ENCODE assay signal across 8 cellular contexts in the genomic region with DNA sequence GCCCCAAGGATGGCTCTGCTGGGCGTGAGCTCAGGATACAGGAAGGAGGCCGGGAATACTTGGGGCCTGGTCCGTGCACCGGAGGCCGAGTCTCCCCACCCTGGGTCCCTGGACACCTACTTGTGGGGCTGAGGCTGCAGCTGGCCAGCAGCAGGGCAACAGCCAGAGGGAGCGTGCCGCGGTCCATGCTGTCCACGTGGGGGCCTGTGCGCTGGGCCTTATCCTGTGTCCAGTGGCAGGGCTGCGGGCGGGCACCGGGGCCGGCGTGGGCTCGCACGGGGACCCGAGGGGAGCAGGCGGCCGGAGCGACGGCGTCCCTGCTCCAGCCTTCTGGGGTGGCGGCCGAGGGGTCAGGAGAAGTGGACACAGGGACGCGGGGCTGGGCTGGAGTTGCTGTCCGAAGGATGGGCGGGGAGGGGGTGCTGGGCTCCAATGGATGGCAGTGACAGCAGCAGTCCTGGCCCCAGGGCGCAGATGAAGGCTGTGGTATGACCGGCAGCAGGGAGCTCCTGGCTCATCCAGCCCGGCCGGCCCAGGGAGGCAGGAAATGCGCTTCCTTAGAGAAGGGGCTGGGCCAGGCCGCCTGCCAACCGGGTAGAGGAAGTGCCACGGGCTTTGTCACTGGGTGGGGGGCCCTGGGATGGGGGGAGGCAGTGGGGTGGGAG. TPM values are rescaled to one million over a fixed set of nuclear protein-coding genes. Genes with fewer than 3 reads are reported as not detected.
DNase-seq lines count a peak whose midpoint lies in the region; ATAC-seq and TF ChIP-seq lines count a peak whose summit lies in the region.

Gene ENG (minus strand): TSS at position 490 of the 665 bp plus-strand sequence. CDS start 303 bp downstream, at position 187.

- H3K27me3 ChIP-seq in WERI-Rb-1 (ENCODE audit: insufficient read depth, low read depth, severe bottlenecking) = no peaks in the 10 kb centered on the region

- no peak within 1 kb of the TSS for H3K4me3 ChIP-seq in WERI-Rb-1 (ENCODE audit: low read depth, low read length)

- H3K36me3 ChIP-seq in WERI-Rb-1 = peaks cover 2% of the 10 kb centered on the region; the same call in 1 of the 2 replicates

- DNase-seq in T-helper 2 cell (no peak), WERI-Rb-1 (no peak), myocyte (ENCODE audit: low read depth) (peak; percentile 63), GM13977 (ENCODE audit: low spot score) (no peak), NCI-H748 (lab: John Stamatoyannopoulos, UW; ENCODE audit: unreplicated experiment) (no peak), NCI-H345 treated with DMSO at 0.1 percent for 48 hours (lab: John Stamatoyannopoulos, UW; ENCODE audit: unreplicated experiment) (no peak)

- peak within 1 kb of the TSS; percentile 40 for H3K27ac ChIP-seq in WERI-Rb-1

- peak; percentile 71 for ATAC-seq in esophagus mucosa

- H3K9me3 ChIP-seq in WERI-Rb-1 (ENCODE audit: severe bottlenecking) = peaks cover 14% of the 10 kb centered on the region

- intact Hi-C loops in T-helper 2 cell treated with Interferon-gamma antibody and Interleukin-4, amounts not matched to agents 100 ng/mL and 5 ng/mL, for 36 hours (cut with micrococcal nuclease) = no loop called here

- in situ Hi-C loops in GM13977 (cut with MboI; ENCODE audit: low pct_unique_long_range_greater_than_20kb, low sequenced_read_pairs, unreplicated experiment) = no loop called here

- TF ChIP-seq CTCF in WERI-Rb-1 (IDR thresholded peaks at IDR 0.05; ENCODE audit: low read depth, low read length) (0 out of 2 replicates have a peak, but pooled peaks have one; percentile 4), GM13977 (IDR thresholded peaks at IDR 0.05; ENCODE audit: extremely low read depth, insufficient read depth, missing control alignments) (no peak)

RNA-seq across cellular contexts. Expression of gene ENG, which starts in this region (rescaled TPM):
- 21.4 and 23.0 TPM in 2 replicates for total RNA-seq in T-helper 2 cell treated with Interferon-gamma antibody and Interleukin-4, amounts not matched to agents 100 ng/mL and 5 ng/mL, for 36 hours
- total RNA-seq in esophagus mucosa (14.3 TPM), myocyte (10.5 and 12.5 TPM in 2 replicates)
- 57.1 TPM for polyA plus RNA-seq in myocyte (2012)
